Comparison of ENCODE assay signal across 2 cellular contexts in the genomic region with DNA sequence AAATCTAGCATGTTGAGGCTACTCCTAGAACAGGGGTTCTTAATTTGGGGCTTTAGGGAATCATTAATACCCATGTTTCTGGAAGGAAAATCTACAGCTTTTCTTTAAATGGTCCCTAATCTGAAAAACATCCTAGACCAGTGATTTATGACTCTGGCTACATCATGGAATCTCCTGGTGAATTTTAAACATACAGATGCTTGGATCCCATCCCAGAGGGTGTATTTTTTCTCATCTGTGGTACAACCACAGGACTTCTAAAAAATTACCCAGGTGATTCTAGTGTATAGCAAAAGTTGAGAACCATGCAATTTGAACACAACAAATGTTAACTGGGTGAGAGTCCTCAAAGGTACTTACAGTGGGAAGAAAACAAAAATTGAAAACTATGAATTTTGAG.
TF ChIP-seq lines count a peak whose summit lies in the region.

No MANE protein-coding gene starts in this region.

TF ChIP-seq in IMR-90, 13 proteins besides CTCF, POLR2A, EP300 and RAD21:
- TF ChIP-seq FOS (IDR thresholded peaks at IDR 0.05; ENCODE audit: low read depth, low read length) = no peak
- TF ChIP-seq MAZ (IDR thresholded peaks at IDR 0.05; ENCODE audit: borderline replicate concordance, low read depth, low read length) = no peak
- TF ChIP-seq RCOR1 (IDR thresholded peaks at IDR 0.05; ENCODE audit: insufficient replicate concordance, low read length) = no peak
- TF ChIP-seq CHD1 (IDR thresholded peaks at IDR 0.05; ENCODE audit: low read depth, low read length) = no peak
- TF ChIP-seq, protein P1, sequence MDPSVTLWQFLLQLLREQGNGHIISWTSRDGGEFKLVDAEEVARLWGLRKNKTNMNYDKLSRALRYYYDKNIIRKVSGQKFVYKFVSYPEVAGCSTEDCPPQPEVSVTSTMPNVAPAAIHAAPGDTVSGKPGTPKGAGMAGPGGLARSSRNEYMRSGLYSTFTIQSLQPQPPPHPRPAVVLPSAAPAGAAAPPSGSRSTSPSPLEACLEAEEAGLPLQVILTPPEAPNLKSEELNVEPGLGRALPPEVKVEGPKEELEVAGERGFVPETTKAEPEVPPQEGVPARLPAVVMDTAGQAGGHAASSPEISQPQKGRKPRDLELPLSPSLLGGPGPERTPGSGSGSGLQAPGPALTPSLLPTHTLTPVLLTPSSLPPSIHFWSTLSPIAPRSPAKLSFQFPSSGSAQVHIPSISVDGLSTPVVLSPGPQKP (IDR thresholded peaks at IDR 0.05; ENCODE audit: borderline replicate concordance, low read depth, low read length) = no peak
- TF ChIP-seq MXI1 (IDR thresholded peaks at IDR 0.05; ENCODE audit: borderline replicate concordance, low read depth, low read length) = no peak

TF ChIP-seq in GM12878, 131 proteins besides CTCF, POLR2A, EP300 and RAD21:
- TF ChIP-seq, protein P2, sequence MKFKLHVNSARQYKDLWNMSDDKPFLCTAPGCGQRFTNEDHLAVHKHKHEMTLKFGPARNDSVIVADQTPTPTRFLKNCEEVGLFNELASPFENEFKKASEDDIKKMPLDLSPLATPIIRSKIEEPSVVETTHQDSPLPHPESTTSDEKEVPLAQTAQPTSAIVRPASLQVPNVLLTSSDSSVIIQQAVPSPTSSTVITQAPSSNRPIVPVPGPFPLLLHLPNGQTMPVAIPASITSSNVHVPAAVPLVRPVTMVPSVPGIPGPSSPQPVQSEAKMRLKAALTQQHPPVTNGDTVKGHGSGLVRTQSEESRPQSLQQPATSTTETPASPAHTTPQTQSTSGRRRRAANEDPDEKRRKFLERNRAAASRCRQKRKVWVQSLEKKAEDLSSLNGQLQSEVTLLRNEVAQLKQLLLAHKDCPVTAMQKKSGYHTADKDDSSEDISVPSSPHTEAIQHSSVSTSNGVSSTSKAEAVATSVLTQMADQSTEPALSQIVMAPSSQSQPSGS (IDR thresholded peaks at IDR 0.05; ENCODE audit: low read length) = no peak
- TF ChIP-seq, protein P3, sequence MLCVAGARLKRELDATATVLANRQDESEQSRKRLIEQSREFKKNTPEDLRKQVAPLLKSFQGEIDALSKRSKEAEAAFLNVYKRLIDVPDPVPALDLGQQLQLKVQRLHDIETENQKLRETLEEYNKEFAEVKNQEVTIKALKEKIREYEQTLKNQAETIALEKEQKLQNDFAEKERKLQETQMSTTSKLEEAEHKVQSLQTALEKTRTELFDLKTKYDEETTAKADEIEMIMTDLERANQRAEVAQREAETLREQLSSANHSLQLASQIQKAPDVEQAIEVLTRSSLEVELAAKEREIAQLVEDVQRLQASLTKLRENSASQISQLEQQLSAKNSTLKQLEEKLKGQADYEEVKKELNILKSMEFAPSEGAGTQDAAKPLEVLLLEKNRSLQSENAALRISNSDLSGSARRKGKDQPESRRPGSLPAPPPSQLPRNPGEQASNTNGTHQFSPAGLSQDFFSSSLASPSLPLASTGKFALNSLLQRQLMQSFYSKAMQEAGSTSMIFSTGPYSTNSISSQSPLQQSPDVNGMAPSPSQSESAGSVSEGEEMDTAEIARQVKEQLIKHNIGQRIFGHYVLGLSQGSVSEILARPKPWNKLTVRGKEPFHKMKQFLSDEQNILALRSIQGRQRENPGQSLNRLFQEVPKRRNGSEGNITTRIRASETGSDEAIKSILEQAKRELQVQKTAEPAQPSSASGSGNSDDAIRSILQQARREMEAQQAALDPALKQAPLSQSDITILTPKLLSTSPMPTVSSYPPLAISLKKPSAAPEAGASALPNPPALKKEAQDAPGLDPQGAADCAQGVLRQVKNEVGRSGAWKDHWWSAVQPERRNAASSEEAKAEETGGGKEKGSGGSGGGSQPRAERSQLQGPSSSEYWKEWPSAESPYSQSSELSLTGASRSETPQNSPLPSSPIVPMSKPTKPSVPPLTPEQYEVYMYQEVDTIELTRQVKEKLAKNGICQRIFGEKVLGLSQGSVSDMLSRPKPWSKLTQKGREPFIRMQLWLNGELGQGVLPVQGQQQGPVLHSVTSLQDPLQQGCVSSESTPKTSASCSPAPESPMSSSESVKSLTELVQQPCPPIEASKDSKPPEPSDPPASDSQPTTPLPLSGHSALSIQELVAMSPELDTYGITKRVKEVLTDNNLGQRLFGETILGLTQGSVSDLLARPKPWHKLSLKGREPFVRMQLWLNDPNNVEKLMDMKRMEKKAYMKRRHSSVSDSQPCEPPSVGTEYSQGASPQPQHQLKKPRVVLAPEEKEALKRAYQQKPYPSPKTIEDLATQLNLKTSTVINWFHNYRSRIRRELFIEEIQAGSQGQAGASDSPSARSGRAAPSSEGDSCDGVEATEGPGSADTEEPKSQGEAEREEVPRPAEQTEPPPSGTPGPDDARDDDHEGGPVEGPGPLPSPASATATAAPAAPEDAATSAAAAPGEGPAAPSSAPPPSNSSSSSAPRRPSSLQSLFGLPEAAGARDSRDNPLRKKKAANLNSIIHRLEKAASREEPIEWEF (IDR thresholded peaks at IDR 0.05; ENCODE audit: insufficient replicate concordance, low read depth, low read length) = peak; percentile 60
- no peak for TF ChIP-seq PAX8 (IDR thresholded peaks at IDR 0.05)
- TF ChIP-seq CHD1 (IDR thresholded peaks at IDR 0.05; ENCODE audit: low read depth, low read length) = no peak
- TF ChIP-seq, protein P4, sequence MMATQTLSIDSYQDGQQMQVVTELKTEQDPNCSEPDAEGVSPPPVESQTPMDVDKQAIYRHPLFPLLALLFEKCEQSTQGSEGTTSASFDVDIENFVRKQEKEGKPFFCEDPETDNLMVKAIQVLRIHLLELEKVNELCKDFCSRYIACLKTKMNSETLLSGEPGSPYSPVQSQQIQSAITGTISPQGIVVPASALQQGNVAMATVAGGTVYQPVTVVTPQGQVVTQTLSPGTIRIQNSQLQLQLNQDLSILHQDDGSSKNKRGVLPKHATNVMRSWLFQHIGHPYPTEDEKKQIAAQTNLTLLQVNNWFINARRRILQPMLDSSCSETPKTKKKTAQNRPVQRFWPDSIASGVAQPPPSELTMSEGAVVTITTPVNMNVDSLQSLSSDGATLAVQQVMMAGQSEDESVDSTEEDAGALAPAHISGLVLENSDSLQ (IDR thresholded peaks at IDR 0.05) = no peak
- no peak for TF ChIP-seq ZBED1 (IDR thresholded peaks at IDR 0.05; ENCODE audit: borderline replicate concordance)
